ENCODE assay signal across 23 cellular contexts in the genomic region with DNA sequence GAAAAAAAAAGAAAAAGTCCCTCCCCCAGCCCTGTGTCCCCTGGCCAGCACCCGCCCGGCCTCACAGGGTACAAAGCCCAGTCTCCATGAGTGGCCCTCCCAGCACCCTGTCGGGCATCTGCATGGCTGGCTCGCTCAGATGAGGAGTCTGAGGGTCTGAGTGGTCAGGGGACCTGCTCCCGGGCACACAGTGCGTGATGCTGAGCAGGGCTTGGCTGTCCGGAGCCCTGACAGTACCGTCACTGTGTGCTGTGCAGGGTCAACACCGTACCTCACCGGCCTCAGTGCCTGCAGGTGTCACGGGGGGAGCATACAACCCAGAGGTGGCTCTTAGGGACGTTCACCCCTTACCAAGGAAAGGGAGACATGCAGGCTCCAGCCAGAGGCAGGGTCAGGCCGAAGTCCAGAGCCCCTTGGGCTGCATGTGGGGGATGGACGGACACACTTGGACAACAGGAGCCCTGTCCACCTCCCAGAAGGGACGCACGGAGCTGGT.
"Had no signal": no experiment of that assay in that cellular context is flagged by ENCODE, and none has a peak within 500 bp of the region (broad histone marks: within the 10 kb centered on the region; RNA-seq: fewer than 3 reads in every experiment).

No MANE protein-coding gene starts in this region.

- DNase-seq: activated CD4-positive, alpha-beta T cell treated with anti-CD3 and anti-CD28 coated beads for 36 hours; activated CD4-positive, CD25-positive, alpha-beta regulatory T cell; activated CD8-positive, alpha-beta memory T cell treated with anti-CD3 and anti-CD28 coated beads, Interleukin-2, amount 10 ng/mL, durations not matched to agents 7 days and 5 days; activated CD8-positive, alpha-beta T cell treated with anti-CD3 and anti-CD28 coated beads, Interleukin-2, amount 10 ng/mL, durations not matched to agents 7 days and 5 days; activated T-cell treated with anti-CD3 and anti-CD28 coated beads, Interleukin-2, amount 50 U/mL, for 48 hours; aorta; dermis blood vessel endothelial cell; effector CD4-positive, alpha-beta T cell; left ventricle myocardium inferior; naive B cell; nucleus accumbens; stimulated activated CD4-positive, alpha-beta T cell treated with anti-CD3 and anti-CD28 coated beads, Interleukin-4, amount 100 ng/mL, for 24 hours; T-helper 1 cell had no signal

- H3K9ac ChIP-seq: parathyroid adenoma had no signal

- H3K4me1 ChIP-seq: parathyroid adenoma had no signal

- H3K27ac ChIP-seq: body of pancreas, epithelial cell of prostate, left ventricle myocardium inferior, parathyroid adenoma, skin epidermis, upper lobe of right lung had no signal

- H3K36me3 ChIP-seq: left ventricle myocardium inferior, upper lobe of right lung had no signal

- H3K9me3 ChIP-seq: body of pancreas, left ventricle myocardium inferior, upper lobe of right lung had no signal

- H3K4me3 ChIP-seq: body of pancreas, left ventricle myocardium inferior, skin epidermis, upper lobe of right lung had no signal

- FAIRE-seq: colon, endometrium, frontal cortex had no signal

- H2AFZ ChIP-seq: parathyroid adenoma had no signal

- H3K79me2 ChIP-seq: parathyroid adenoma had no signal

- H3K27me3 ChIP-seq: body of pancreas, upper lobe of right lung had no signal

- ATAC-seq: activated CD4-positive, alpha-beta T cell treated with anti-CD3 and anti-CD28 coated beads for 36 hours; activated CD8-positive, alpha-beta memory T cell treated with anti-CD3 and anti-CD28 coated beads, Interleukin-2, amount 10 ng/mL, durations not matched to agents 7 days and 5 days; activated CD8-positive, alpha-beta T cell treated with anti-CD3 and anti-CD28 coated beads, Interleukin-2, amount 10 ng/mL, durations not matched to agents 7 days and 5 days; body of pancreas; sciatic nerve; stimulated activated effector memory CD8-positive, alpha-beta T cell treated with anti-CD3 and anti-CD28 coated beads, Interleukin-12 subunit alpha, Interleukin-12 subunit beta, amount 100 ng/mL, for 72 hours had no signal
